Comparison of ENCODE assay signal across 8 cellular contexts in the genomic region with DNA sequence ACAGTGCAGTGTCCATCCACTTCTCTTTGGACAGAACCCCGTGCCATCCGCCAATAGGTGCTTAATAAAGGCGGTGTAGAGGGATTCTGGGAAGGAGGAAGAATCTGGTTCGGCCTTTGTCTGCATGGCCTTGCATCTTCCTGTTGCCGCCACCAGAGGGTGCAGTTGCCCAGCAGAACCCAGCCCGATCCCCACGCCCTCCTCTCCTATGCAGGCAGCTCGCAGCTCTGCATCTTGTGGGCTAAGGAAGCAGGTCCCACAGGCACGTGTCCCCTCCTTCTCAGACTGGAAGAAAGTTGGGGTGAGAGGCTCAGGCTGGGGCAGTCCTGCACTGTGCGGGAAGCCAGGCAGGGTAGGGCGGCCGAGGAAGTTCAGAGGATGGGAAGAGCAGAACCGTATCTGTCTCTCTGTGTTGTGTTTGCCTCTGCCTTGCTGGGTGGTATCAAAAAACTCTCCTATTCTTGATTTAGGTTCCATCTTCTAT. TPM values are rescaled to one million over a fixed set of nuclear protein-coding genes. Genes with fewer than 3 reads are reported as not detected.
A peak's percentile ranks its signal among the peaks of the same experiment; 100 is the strongest.
DNase-seq lines count a peak whose midpoint lies in the region; ATAC-seq, FAIRE-seq and TF ChIP-seq lines count a peak whose summit lies in the region.

No MANE protein-coding gene starts in this region.

- TF ChIP-seq CTCF in WI38 (IDR thresholded peaks at IDR 0.05; ENCODE audit: low read depth, low read length): peak; percentile 84
- TF ChIP-seq CTCF in bronchial epithelial cell (IDR thresholded peaks at IDR 0.05; ENCODE audit: insufficient read depth, low read length, severe bottlenecking): peak; percentile 98

- ATAC-seq in HG02642 (IDR thresholded peaks at IDR 0.05; ENCODE audit: poor library complexity, unreplicated experiment): peak; percentile 87
- ATAC-seq in GM21717 (IDR thresholded peaks at IDR 0.05; ENCODE audit: unreplicated experiment): no peak

- H3K36me3 ChIP-seq in bronchial epithelial cell (ENCODE audit: control insufficient read depth, insufficient read depth, low read length): no peaks in the 10 kb centered on the region

- FAIRE-seq in G401.6 (lab: Jason Lieb, UNC): peak; percentile 39
- peak; percentile 70 for FAIRE-seq in bronchial epithelial cell (lab: Jason Lieb, UNC)

- no peaks in the 10 kb centered on the region for H3K27me3 ChIP-seq in bronchial epithelial cell (ENCODE audit: control insufficient read depth, insufficient read depth, low read length)

- H3K4me3 ChIP-seq in WI38 (ENCODE audit: low read depth, low read length) (no peak overlapping the region), bronchial epithelial cell (ENCODE audit: low read depth, low read length) (no peak overlapping the region)

- DNase-seq in NCI-H2171 (lab: John Stamatoyannopoulos, UW) (peak; percentile 65), bronchial epithelial cell (ENCODE audit: low read depth) (peak; percentile 62), kidney tubule cell (ENCODE audit: low spot score) (peak; percentile 83)
- peak; percentile 35 for DNase-seq in stimulated activated CD4-positive, alpha-beta T cell treated with anti-CD3 and anti-CD28 coated beads, Interleukin-2, amount 100 ng/mL, for 4 hours (ENCODE audit: low read depth)

RNA-seq across cellular contexts. Expression of a gene that starts 20.8 kb away (rescaled TPM):
- 1.4 and 1.6 TPM in 2 replicates for total RNA-seq in bronchial epithelial cell

RNA-seq across cellular contexts. Expression of a gene that starts 52.8 kb away (rescaled TPM):
- 257 and 258 TPM in 2 replicates for total RNA-seq in bronchial epithelial cell
